13 cellular contexts compared by ENCODE assay signal in the genomic region with DNA sequence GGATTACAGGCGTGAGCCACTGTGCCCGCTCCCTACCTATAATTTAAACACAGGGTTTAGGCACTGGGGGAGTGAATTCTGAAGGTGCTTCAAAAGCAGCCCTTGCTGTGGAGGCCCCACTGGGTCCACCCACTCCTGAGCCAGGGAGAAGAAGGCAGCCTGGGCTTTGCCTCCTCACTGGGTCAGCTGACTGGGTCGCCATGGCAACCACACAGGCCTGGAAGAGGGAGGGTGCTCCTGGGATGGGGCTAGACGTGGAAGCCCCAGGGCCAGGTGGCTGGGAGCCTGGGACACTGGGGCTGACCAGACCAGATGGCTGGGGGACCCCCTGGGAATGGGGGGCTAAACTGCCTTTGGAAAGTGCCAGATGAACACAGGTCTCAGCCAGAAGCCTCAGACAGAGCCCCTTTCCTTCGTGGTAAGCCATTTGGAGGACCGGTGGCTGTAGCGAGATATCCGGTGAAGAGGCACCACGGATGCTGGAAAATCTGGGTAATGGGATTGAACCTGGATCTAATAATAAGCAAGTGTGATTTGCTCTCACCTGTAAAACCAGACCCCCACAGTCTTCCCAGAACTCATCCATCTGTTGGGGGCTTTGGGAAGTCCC. TPM values are rescaled to one million over a fixed set of nuclear protein-coding genes. Genes with fewer than 3 reads are reported as not detected.
A peak's percentile ranks its signal among the peaks of the same experiment; 100 is the strongest.
DNase-seq lines count a peak whose midpoint lies in the region; ATAC-seq and TF ChIP-seq lines count a peak whose summit lies in the region.
"Had no signal": no experiment of that assay in that cellular context is flagged by ENCODE, and none has a peak within 500 bp of the region (broad histone marks: within the 10 kb centered on the region; RNA-seq: fewer than 3 reads in every experiment).

No MANE protein-coding gene starts in this region.

- no peaks in the 10 kb centered on the region for H3K36me3 ChIP-seq in BE2C
- H3K36me3 ChIP-seq: ovary had no signal

- no peak overlapping the region for H3K27ac Mint-ChIP-seq in glutamatergic neuron (ENCODE audit: unreplicated experiment)
- H3K27ac Mint-ChIP-seq: T-helper 2 cell treated with Interferon-gamma antibody and Interleukin-4, amounts not matched to agents 5 μg/mL and 100 μg/mL, for 36 hours had no signal

- H3K4me3 ChIP-seq in BE2C (ENCODE audit: low read depth, low read length) = no peak overlapping the region
- H3K4me3 ChIP-seq: lung, ovary had no signal

- no peak for TF ChIP-seq CTCF in BE2C (IDR thresholded peaks at IDR 0.05; ENCODE audit: low read depth, low read length)
- no peak for TF ChIP-seq CTCF in glutamatergic neuron (IDR thresholded peaks at IDR 0.05; ENCODE audit: partially characterized antibody, unreplicated experiment)

- no peak overlapping the region for H3K4me3 Mint-ChIP-seq in glutamatergic neuron (ENCODE audit: unreplicated experiment)
- H3K4me3 Mint-ChIP-seq: T-helper 2 cell treated with Interferon-gamma antibody and Interleukin-4, amounts not matched to agents 5 μg/mL and 100 μg/mL, for 36 hours had no signal

- peaks cover 7% of the 10 kb centered on the region for H3K4me1 Mint-ChIP-seq in glutamatergic neuron (ENCODE audit: low read depth, unreplicated experiment)

- ATAC-seq in GM19351 (IDR thresholded peaks at IDR 0.05; ENCODE audit: unreplicated experiment) = no peak
- ATAC-seq in HG03521 (IDR thresholded peaks at IDR 0.05; ENCODE audit: unreplicated experiment) = no peak
- ATAC-seq: PC-3 had no signal

- H3K9me3 ChIP-seq in BE2C = no peaks in the 10 kb centered on the region
- H3K9me3 ChIP-seq: ovary had no signal

- peaks cover 17% of the 10 kb centered on the region for H3K27me3 ChIP-seq in BE2C
- H3K27me3 ChIP-seq: ovary had no signal

- peaks cover 8% of the 10 kb centered on the region for H3K9me3 Mint-ChIP-seq in glutamatergic neuron (ENCODE audit: unreplicated experiment)
- H3K9me3 Mint-ChIP-seq: T-helper 2 cell treated with Interferon-gamma antibody and Interleukin-4, amounts not matched to agents 5 μg/mL and 100 μg/mL, for 36 hours had no signal

- no peaks in the 10 kb centered on the region for H3K4me1 ChIP-seq in BE2C

- peaks cover 4% of the 10 kb centered on the region for H3K36me3 Mint-ChIP-seq in glutamatergic neuron (ENCODE audit: unreplicated experiment)

- peaks cover 8% of the 10 kb centered on the region for H3K27me3 Mint-ChIP-seq in glutamatergic neuron (ENCODE audit: unreplicated experiment)

- DNase-seq in BE2C = peak; percentile 73
- DNase-seq in D341Med (ENCODE audit: low spot score) = peak; percentile 43
- peak; percentile 60 for DNase-seq in NCI-H69 (lab: John Stamatoyannopoulos, UW)
- DNase-seq in glutamatergic neuron = peak; percentile 85
- DNase-seq in AG08396 (ENCODE audit: low spot score) = no peak
- DNase-seq: ovary; PC-3; stimulated activated naive CD4-positive, alpha-beta T cell had no signal

RNA-seq across cellular contexts. Expression of a gene that starts 32.9 kb away (rescaled TPM):
- not detected for polyA plus RNA-seq in BE2C (2012; ENCODE audit: insufficient read depth, insufficient read length, low read depth)
- total RNA-seq in glutamatergic neuron (ENCODE audit: unreplicated experiment) = 0.98 TPM
- total RNA-seq: lung, MCF 10A, PC-3 had no signal

RNA-seq across cellular contexts. Expression of a gene that starts 42.1 kb away (rescaled TPM):
- polyA plus RNA-seq in BE2C (2012; ENCODE audit: insufficient read depth, insufficient read length, low read depth) = not detected
- not detected for total RNA-seq in glutamatergic neuron (ENCODE audit: unreplicated experiment)
- total RNA-seq: lung, MCF 10A, ovary, PC-3 had no signal
- polyA plus RNA-seq: lung, ovary had no signal
